Comparison of ENCODE assay signal across 21 cellular contexts in genomic region chr2:176121377-176122111, GRCh38. TPM values are rescaled to one million over a fixed set of nuclear protein-coding genes. Genes with fewer than 3 reads are reported as not detected.
DNase-seq lines count a peak whose midpoint lies in the region; ATAC-seq and TF ChIP-seq lines count a peak whose summit lies in the region.
"Had no signal": no experiment of that assay in that cellular context is flagged by ENCODE, and none has a peak within 500 bp of the region (broad histone marks: within the 10 kb centered on the region; RNA-seq: fewer than 3 reads in every experiment).

No MANE protein-coding gene starts in this region.

- TF ChIP-seq CTCF in SK-N-SH (IDR thresholded peaks at IDR 0.05) (no peak), testis (IDR thresholded peaks at IDR 0.05) (no peak)

- H3K27me3 Mint-ChIP-seq in naive thymus-derived CD4-positive, alpha-beta T cell = peaks cover 77 to 88% (median 80%) of the 10 kb centered on the region in 5 donors

- H3K27me3 ChIP-seq in SK-N-SH (ENCODE audit: insufficient read depth) (peaks cover 17% of the 10 kb centered on the region), adipocyte (replicated peaks; ENCODE audit: control insufficient read depth, insufficient read depth, low read length) (peaks cover 49% of the 10 kb centered on the region), testis (no peaks in the 10 kb centered on the region)
- peaks cover 17 to 88% of the 10 kb centered on the region in 2 donors for H3K27me3 ChIP-seq in naive thymus-derived CD4-positive, alpha-beta T cell (ENCODE audit: control insufficient read depth in 2 of 2, insufficient read depth in 2 of 2, low read length in 2 of 2)

- no peaks in the 10 kb centered on the region for H3K9me2 ChIP-seq in SK-N-SH

- TF ChIP-seq RAD21 in SK-N-SH (IDR thresholded peaks at IDR 0.05; ENCODE audit: low read length) = no peak

- H3K27ac ChIP-seq in SK-N-SH (ENCODE audit: low read depth in 2 of 2, low read length in 1 of 2) (peak overlapping the region in 1 of 2 experiments; percentile 87; a peak in 1 of 4 replicates), testis (peak overlapping the region; percentile 95 to 98)
- H3K27ac ChIP-seq in naive thymus-derived CD4-positive, alpha-beta T cell (ENCODE audit: low read depth, low read length) = no peak overlapping the region
- H3K27ac ChIP-seq: A549 had no signal

- DNase-seq in SK-N-SH = peak; percentile 66
- DNase-seq in adipocyte (ENCODE audit: low read depth) = no peak
- DNase-seq in naive thymus-derived CD4-positive, alpha-beta T cell = peak in 1 of 9 donors; percentile 21
- DNase-seq in testis = no peak
- DNase-seq in EL = no peak
- DNase-seq in stimulated activated CD4-positive, alpha-beta T cell treated with anti-CD3 and anti-CD28 coated beads, Interleukin-2, amount 100 ng/mL, for 24 hours = no peak
- no peak for DNase-seq in NCI-H1092 treated with DMSO at 0.1 percent for 48 hours (lab: John Stamatoyannopoulos, UW)
- DNase-seq: activated CD4-positive, alpha-beta T cell treated with anti-CD3 and anti-CD28 coated beads for 4 hours; Calu3; GOT3; midbrain; NCI-H1694 treated with DMSO at 0.1 percent for 48 hours; NCI-H774; stimulated activated CD4-positive, alpha-beta T cell treated with anti-CD3 and anti-CD28 coated beads, Interleukin-2, amount 100 ng/mL, for 48 hours had no signal

- H3K9me3 ChIP-seq in SK-N-SH (no peaks in the 10 kb centered on the region), adipocyte (ENCODE audit: control insufficient read depth, low read length) (peaks cover 9% of the 10 kb centered on the region), testis (no peaks in the 10 kb centered on the region)
- H3K9me3 ChIP-seq in naive thymus-derived CD4-positive, alpha-beta T cell (ENCODE audit: control insufficient read depth in 2 of 3, low read length in 3 of 3) = no peaks in the 10 kb centered on the region
- H3K9me3 ChIP-seq: A549 had no signal

- CTCF ChIA-PET in SK-N-SH (lab: Yijun Ruan, JAX) = interaction anchor here (0.8 to 26.1 kb wide), 19 partner anchors 8 to 1042 kb away, joined by 3 to 1047 read pairs (median 6); partner anchors contain the start of genes HOXD10, HOXD11, HOXD13 and HOXD8
- CTCF ChIA-PET in naive thymus-derived CD4-positive, alpha-beta T cell (lab: Charles Lee) = interaction anchor here (1.2 kb wide), 1 partner anchor 11 kb away, joined by 3 read pairs; no protein-coding TSS in a partner anchor

- no peaks in the 10 kb centered on the region for H4K20me1 ChIP-seq in SK-N-SH (ENCODE audit: insufficient read depth)

- H3K36me3 Mint-ChIP-seq in naive thymus-derived CD4-positive, alpha-beta T cell = peaks cover 0 to 11% (median 2%) of the 10 kb centered on the region in 5 donors

- TF ChIP-seq POLR2A in testis (IDR thresholded peaks at IDR 0.05) = no peak

- TF ChIP-seq EP300 in SK-N-SH (IDR thresholded peaks at IDR 0.05; ENCODE audit: borderline replicate concordance in 1 of 2, low read depth in 1 of 2, low read length in 1 of 2) = no peak

- peak overlapping the region in 8 of 10 donors; percentile 1 to 68 (median 32) for H3K4me3 Mint-ChIP-seq in naive thymus-derived CD4-positive, alpha-beta T cell
- H3K4me3 Mint-ChIP-seq: activated T-helper 1 cell treated with anti-CD3 and anti-CD28 coated beads, Interleukin-12 subunit alpha, Interleukin-12 subunit beta, Interleukin-2, Interleukin-4 antibody, amounts not matched to agents 30 ng/mL and 10 ng/mL and 1 ng/mL, durations not matched to agents 14 hours and 24 hours and 36 hours had no signal

- H3K79me2 ChIP-seq in SK-N-SH (ENCODE audit: insufficient read depth) = no peaks in the 10 kb centered on the region

- H3K4me1 Mint-ChIP-seq in naive thymus-derived CD4-positive, alpha-beta T cell = peaks cover 0 to 25% (median 14%) of the 10 kb centered on the region in 7 donors

- peak overlapping the region in 3 of 9 donors; percentile 21 to 63 (median 48) for H3K27ac Mint-ChIP-seq in naive thymus-derived CD4-positive, alpha-beta T cell
- H3K27ac Mint-ChIP-seq: progenitor cell of endocrine pancreas had no signal

- H3K9me3 Mint-ChIP-seq in naive thymus-derived CD4-positive, alpha-beta T cell = peaks cover 2 to 29% (median 6%) of the 10 kb centered on the region in 11 donors

- H3K36me3 ChIP-seq in SK-N-SH (replicated peaks in 1 of 2; ENCODE audit: control insufficient read depth in 1 of 2, insufficient read depth in 2 of 2, low read length in 1 of 2) (no peaks in the 10 kb centered on the region), adipocyte (ENCODE audit: control insufficient read depth, insufficient read depth, low read length, severe bottlenecking) (no peaks in the 10 kb centered on the region), testis (ENCODE audit: low read depth, missing control alignments) (no peaks in the 10 kb centered on the region)
- no peaks in the 10 kb centered on the region for H3K36me3 ChIP-seq in naive thymus-derived CD4-positive, alpha-beta T cell (ENCODE audit: control insufficient read depth in 2 of 3, insufficient read depth in 3 of 3, low read length in 3 of 3)

- H3K4me3 ChIP-seq in SK-N-SH (ENCODE audit: low read depth in 2 of 2, low read length in 1 of 2) (peak overlapping the region in 1 of 2 experiments; percentile 78; a peak in 2 of 4 replicates), adipocyte (ENCODE audit: low read length) (peak overlapping the region; percentile 89), testis (peak overlapping the region; percentile 76 to 78)
- H3K4me3 ChIP-seq in naive thymus-derived CD4-positive, alpha-beta T cell (ENCODE audit: low read length) = no peak overlapping the region
- H3K4me3 ChIP-seq: A549 had no signal

- no peaks in the 10 kb centered on the region for H3F3A ChIP-seq in SK-N-SH (replicated peaks; ENCODE audit: insufficient read depth)

- H3K9ac ChIP-seq in SK-N-SH (no peak overlapping the region), adipocyte (ENCODE audit: low read length) (peak overlapping the region; percentile 86)

- no peak overlapping the region for H2AFZ ChIP-seq in SK-N-SH (ENCODE audit: low read depth)

- intact Hi-C loops in naive thymus-derived CD4-positive, alpha-beta T cell (cut with micrococcal nuclease) = loop anchor here (10.0 kb wide), 3 partner anchors 1213 to 1787 kb away; partner anchors contain the start of gene SP9 (in 1 of the 2)
- intact Hi-C loops in testis (cut with DNase I; ENCODE audit: low total_unique reads) = loop anchor here (10.0 kb wide), 1 partner anchor 1033 kb away; no protein-coding TSS in a partner anchor

- H3K4me2 ChIP-seq in SK-N-SH = peak overlapping the region; percentile 84
- H3K4me2 ChIP-seq: A549 had no signal

- POLR2A ChIA-PET in SK-N-SH (lab: Yijun Ruan, JAX) = interaction anchor here (0.6 to 4.1 kb wide), 13 partner anchors 8 to 721 kb away, joined by 3 to 27 read pairs (median 3); partner anchors contain the start of gene HOXD1
- POLR2A ChIA-PET in naive thymus-derived CD4-positive, alpha-beta T cell (lab: Charles Lee) = no interaction called here

- no peak for ATAC-seq in SK-N-SH treated with all-trans-retinoic acid at 6 μM for 48 hours
- no peak for ATAC-seq in naive thymus-derived CD4-positive, alpha-beta T cell
- ATAC-seq: A549 had no signal

- H3K4me1 ChIP-seq in SK-N-SH (ENCODE audit: control insufficient read depth in 1 of 2, insufficient read depth in 2 of 2, low read depth in 1 of 2, low read length in 1 of 2) (peaks cover under 1 to 24% of the 10 kb centered on the region in 2 experiments; a peak in 2 of 4 replicates), adipocyte (ENCODE audit: control insufficient read depth, insufficient read depth, low read length) (peaks cover 5% of the 10 kb centered on the region), testis (peaks cover 1% of the 10 kb centered on the region)
- peaks cover 0 to 15% of the 10 kb centered on the region in 2 donors for H3K4me1 ChIP-seq in naive thymus-derived CD4-positive, alpha-beta T cell (ENCODE audit: control insufficient read depth in 2 of 2, insufficient read depth in 2 of 2, low read length in 2 of 2)

- WGBS in SK-N-SH (ENCODE audit: low lambda C conversion rate) = 88% methylated on average over 13 of the region's 52 CpGs
- WGBS in testis, 2 donors = 3 to 8% methylated on average over 19 to 52 of the region's 52 CpGs

RNA-seq across cellular contexts. Expression of gene HOXD9, which starts 1.0 kb away (rescaled TPM):
- polyA plus RNA-seq in SK-N-SH (2012; rRNA removed) (3.6 and 4.8 TPM in 2 replicates), testis (ENCODE audit: insufficient read depth, low read depth, low replicate concordance) (8.2 TPM)
- 4.2 and 5.0 TPM in 2 replicates for polyA plus RNA-seq in SK-N-SH (2012; cell fraction: cytosol; rRNA removed)
- polyA plus RNA-seq in SK-N-SH (2012; cell fraction: nucleus; rRNA removed) = 4.3 and 6.4 TPM in 2 replicates
- total RNA-seq in naive thymus-derived CD4-positive, alpha-beta T cell = not detected
- polyA plus RNA-seq in naive thymus-derived CD4-positive, alpha-beta T cell = not detected
- 10 to 100 TPM; 15.7 to 21.2 TPM for total RNA-seq in testis
- total RNA-seq: activated T-helper 1 cell treated with anti-CD3 and anti-CD28 coated beads, Interleukin-12 subunit alpha, Interleukin-12 subunit beta, Interleukin-2, Interleukin-4 antibody, amounts not matched to agents 30 ng/mL and 10 ng/mL and 1 ng/mL, durations not matched to agents 14 hours and 24 hours and 36 hours; Calu3; progenitor cell of endocrine pancreas; T-helper 1 cell treated with Interleukin-12 subunit alpha and Interleukin-12 subunit beta and Interleukin-4 antibody, amounts not matched to agents 30 ng/mL and 1 ng/mL, for 36 hours had no signal

RNA-seq across cellular contexts. Expression of gene HOXD10, which starts 5.0 kb away (rescaled TPM):
- polyA plus RNA-seq in SK-N-SH (2012; rRNA removed) = 0.03 and 0.10 TPM in 2 replicates
- polyA plus RNA-seq in SK-N-SH (2012; cell fraction: cytosol; rRNA removed) = 0.04 TPM in 2 replicates
- polyA plus RNA-seq in SK-N-SH (2012; cell fraction: nucleus; rRNA removed) = 0.06 TPM in 1 of 2 replicates, not detected in the other
- not detected for total RNA-seq in naive thymus-derived CD4-positive, alpha-beta T cell
- not detected for polyA plus RNA-seq in naive thymus-derived CD4-positive, alpha-beta T cell
- 1 to 10 TPM; 2.7 to 3.3 TPM for total RNA-seq in testis
- 0.92 TPM for polyA plus RNA-seq in testis (ENCODE audit: insufficient read depth, low read depth, low replicate concordance)
- total RNA-seq: activated T-helper 1 cell treated with anti-CD3 and anti-CD28 coated beads, Interleukin-12 subunit alpha, Interleukin-12 subunit beta, Interleukin-2, Interleukin-4 antibody, amounts not matched to agents 30 ng/mL and 10 ng/mL and 1 ng/mL, durations not matched to agents 14 hours and 24 hours and 36 hours; Calu3; LHCN-M2; progenitor cell of endocrine pancreas; T-helper 1 cell treated with Interleukin-12 subunit alpha and Interleukin-12 subunit beta and Interleukin-4 antibody, amounts not matched to agents 30 ng/mL and 1 ng/mL, for 36 hours had no signal

RNA-seq across cellular contexts. Expression of gene HOXD8, which starts 8.0 kb away (rescaled TPM):
- polyA plus RNA-seq in SK-N-SH (2012; rRNA removed) = 6.4 and 8.2 TPM in 2 replicates
- polyA plus RNA-seq in SK-N-SH (2012; cell fraction: cytosol; rRNA removed) = 9.8 and 10.2 TPM in 2 replicates
- 3.2 and 5.0 TPM in 2 replicates for polyA plus RNA-seq in SK-N-SH (2012; cell fraction: nucleus; rRNA removed)
- total RNA-seq in naive thymus-derived CD4-positive, alpha-beta T cell = not detected
- polyA plus RNA-seq in naive thymus-derived CD4-positive, alpha-beta T cell = not detected
- total RNA-seq in testis = 10 to 100 TPM; 39.8 to 41.2 TPM
- polyA plus RNA-seq in testis (ENCODE audit: insufficient read depth, low read depth, low replicate concordance) = 36.6 TPM
- total RNA-seq: activated T-helper 1 cell treated with anti-CD3 and anti-CD28 coated beads, Interleukin-12 subunit alpha, Interleukin-12 subunit beta, Interleukin-2, Interleukin-4 antibody, amounts not matched to agents 30 ng/mL and 10 ng/mL and 1 ng/mL, durations not matched to agents 14 hours and 24 hours and 36 hours; Calu3; progenitor cell of endocrine pancreas; T-helper 1 cell treated with Interleukin-12 subunit alpha and Interleukin-12 subunit beta and Interleukin-4 antibody, amounts not matched to agents 30 ng/mL and 1 ng/mL, for 36 hours had no signal

RNA-seq across cellular contexts. Expression of gene HOXD11, which starts 14.5 kb away (rescaled TPM):
- polyA plus RNA-seq in SK-N-SH (2012; rRNA removed) = not detected in 2 replicates
- polyA plus RNA-seq in SK-N-SH (2012; cell fraction: cytosol; rRNA removed) = not detected in 2 replicates
- polyA plus RNA-seq in SK-N-SH (2012; cell fraction: nucleus; rRNA removed) = not detected in 2 replicates
- not detected for total RNA-seq in naive thymus-derived CD4-positive, alpha-beta T cell
- polyA plus RNA-seq in naive thymus-derived CD4-positive, alpha-beta T cell = not detected
- 1 to 10 TPM in 1 of 2 donors, under 1 TPM in 1; 0.62 to 1.7 TPM for total RNA-seq in testis
- polyA plus RNA-seq in testis (ENCODE audit: insufficient read depth, low read depth, low replicate concordance) = 0.29 TPM
- total RNA-seq: activated T-helper 1 cell treated with anti-CD3 and anti-CD28 coated beads, Interleukin-12 subunit alpha, Interleukin-12 subunit beta, Interleukin-2, Interleukin-4 antibody, amounts not matched to agents 30 ng/mL and 10 ng/mL and 1 ng/mL, durations not matched to agents 14 hours and 24 hours and 36 hours; Calu3; dermis microvascular lymphatic vessel endothelial cell; LHCN-M2; progenitor cell of endocrine pancreas; T-helper 1 cell treated with Interleukin-12 subunit alpha and Interleukin-12 subunit beta and Interleukin-4 antibody, amounts not matched to agents 30 ng/mL and 1 ng/mL, for 36 hours had no signal

RNA-seq across cellular contexts. Expression of gene HOXD12, which starts 21.9 kb away (rescaled TPM):
- not detected in 2 replicates for polyA plus RNA-seq in SK-N-SH (2012; rRNA removed)
- not detected in 2 replicates for polyA plus RNA-seq in SK-N-SH (2012; cell fraction: cytosol; rRNA removed)
- polyA plus RNA-seq in SK-N-SH (2012; cell fraction: nucleus; rRNA removed) = not detected in 2 replicates
- not detected for total RNA-seq in naive thymus-derived CD4-positive, alpha-beta T cell
- polyA plus RNA-seq in naive thymus-derived CD4-positive, alpha-beta T cell = not detected
- total RNA-seq in testis = not detected
- polyA plus RNA-seq in testis (ENCODE audit: insufficient read depth, low read depth, low replicate concordance) = not detected
- total RNA-seq: activated T-helper 1 cell treated with anti-CD3 and anti-CD28 coated beads, Interleukin-12 subunit alpha, Interleukin-12 subunit beta, Interleukin-2, Interleukin-4 antibody, amounts not matched to agents 30 ng/mL and 10 ng/mL and 1 ng/mL, durations not matched to agents 14 hours and 24 hours and 36 hours; Calu3; dermis microvascular lymphatic vessel endothelial cell; LHCN-M2; progenitor cell of endocrine pancreas; T-helper 1 cell treated with Interleukin-12 subunit alpha and Interleukin-12 subunit beta and Interleukin-4 antibody, amounts not matched to agents 30 ng/mL and 1 ng/mL, for 36 hours had no signal
- polyA plus RNA-seq: A549 had no signal
